In the genomic region with DNA sequence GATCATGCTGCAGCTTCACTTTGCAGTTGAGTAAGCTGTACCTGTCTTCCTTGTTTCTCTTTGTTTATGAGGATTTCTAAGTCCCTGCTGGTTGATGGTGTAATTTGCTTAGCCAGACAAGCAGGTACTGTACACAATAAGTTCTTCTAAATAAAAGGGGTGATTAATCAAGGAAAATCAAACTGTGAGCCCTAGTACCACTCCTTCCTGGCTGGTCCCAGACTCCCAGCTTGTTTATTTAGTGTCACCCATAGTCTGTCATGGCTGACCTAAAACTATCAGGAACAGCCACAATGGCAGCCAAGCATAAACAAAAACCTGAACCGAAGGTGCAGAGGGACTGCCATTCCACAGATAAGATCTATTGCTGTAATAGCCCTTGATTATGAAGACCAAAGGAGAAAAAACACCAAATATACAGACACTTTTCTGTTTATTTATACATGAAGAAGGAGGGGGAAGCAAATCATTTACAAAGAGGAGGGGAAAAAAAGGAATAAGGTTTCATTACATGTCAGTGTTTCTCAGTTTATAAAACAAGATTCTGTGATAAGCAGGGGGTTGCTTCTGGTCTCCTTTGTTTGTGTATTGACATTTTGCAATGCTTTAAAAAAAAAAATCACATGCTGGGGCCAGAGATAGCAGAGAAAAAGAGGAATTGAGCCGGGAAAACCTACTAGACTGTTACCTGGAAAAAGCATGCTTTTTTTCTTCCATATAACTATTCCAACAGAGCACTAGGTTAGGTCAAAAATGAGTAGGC, we compare ENCODE assay signal across 18 cellular contexts.
DNase-seq lines count a peak whose midpoint lies in the region; FAIRE-seq and TF ChIP-seq lines count a peak whose summit lies in the region.
"Had no signal": no experiment of that assay in that cellular context is flagged by ENCODE, and none has a peak within 500 bp of the region (broad histone marks: within the 10 kb centered on the region; RNA-seq: fewer than 3 reads in every experiment).

No MANE protein-coding gene starts in this region.

- TF ChIP-seq CTCF in parathyroid adenoma (IDR thresholded peaks at IDR 0.05) = no peak

- H3K4me3 Mint-ChIP-seq in activated naive CD4-positive, alpha-beta T cell treated with anti-CD3 and anti-CD28 coated beads for 36 hours = no peak overlapping the region
- H3K4me3 Mint-ChIP-seq: activated CD4-positive, alpha-beta T cell treated with anti-CD3 and anti-CD28 coated beads for 36 hours had no signal

- peaks cover 12% of the 10 kb centered on the region for H3K4me1 ChIP-seq in parathyroid adenoma

- DNase-seq in NCI-H1105 treated with DMSO at 0.1 percent for 48 hours (lab: John Stamatoyannopoulos, UW) = peak; percentile 49
- DNase-seq in NCI-H1105 (lab: John Stamatoyannopoulos, UW) = no peak
- peak; percentile 77 for DNase-seq in NCI-H526 treated with DMSO at 0.1 percent for 48 hours (lab: John Stamatoyannopoulos, UW)
- no peak for DNase-seq in activated effector memory CD4-positive, alpha-beta T cell treated with anti-CD3 and anti-CD28 coated beads, Interleukin-2, amount 50 U/mL, for 16 hours
- no peak for DNase-seq in activated naive CD4-positive, alpha-beta T cell treated with anti-CD3 and anti-CD28 coated beads for 36 hours
- no peak for DNase-seq in activated CD4-positive, CD25-positive, alpha-beta regulatory T cell (lab: John Stamatoyannopoulos, UW)
- DNase-seq: 8988T; activated CD4-positive, alpha-beta T cell treated with anti-CD3 and anti-CD28 coated beads for 36 hours; cerebellar nuclear complex; GDM1; NCI-H2171 treated with DMSO at 0.1 percent for 48 hours; right cardiac atrium; stimulated activated CD4-positive, alpha-beta T cell treated with anti-CD3 and anti-CD28 coated beads, Interleukin-2, amount 100 ng/mL, for 48 hours; trophoblast cell had no signal

- H3K4me1 Mint-ChIP-seq in activated naive CD4-positive, alpha-beta T cell treated with anti-CD3 and anti-CD28 coated beads for 36 hours (ENCODE audit: low read depth) = no peaks in the 10 kb centered on the region
- H3K4me1 Mint-ChIP-seq: activated CD4-positive, alpha-beta T cell treated with anti-CD3 and anti-CD28 coated beads for 36 hours had no signal

- no peaks in the 10 kb centered on the region for H3K9me3 ChIP-seq in parathyroid adenoma (ENCODE audit: control insufficient read depth, low read length)

- H3K9me3 Mint-ChIP-seq in activated naive CD4-positive, alpha-beta T cell treated with anti-CD3 and anti-CD28 coated beads for 36 hours = no peaks in the 10 kb centered on the region

- H3K27ac Mint-ChIP-seq in activated naive CD4-positive, alpha-beta T cell treated with anti-CD3 and anti-CD28 coated beads for 36 hours = no peak overlapping the region
- H3K27ac Mint-ChIP-seq: activated CD4-positive, alpha-beta T cell treated with anti-CD3 and anti-CD28 coated beads for 36 hours had no signal

- no peaks in the 10 kb centered on the region for H3K79me2 ChIP-seq in parathyroid adenoma

- no peaks in the 10 kb centered on the region for H3K36me3 ChIP-seq in parathyroid adenoma (ENCODE audit: control insufficient read depth, insufficient read depth, low read length)

- H3K27ac ChIP-seq in parathyroid adenoma = peak overlapping the region; percentile 80

- FAIRE-seq in islet of Langerhans (lab: Jason Lieb, UNC) = peak; percentile 90
- FAIRE-seq: endometrium, keratinocyte had no signal

- H3K27me3 ChIP-seq in parathyroid adenoma (ENCODE audit: control insufficient read depth, insufficient read depth, low read length) = no peaks in the 10 kb centered on the region

- CTCF ChIA-PET in activated naive CD4-positive, alpha-beta T cell treated with anti-CD3 and anti-CD28 coated beads for 36 hours (lab: Charles Lee) = no interaction called here

- no peaks in the 10 kb centered on the region for H3K36me3 Mint-ChIP-seq in activated naive CD4-positive, alpha-beta T cell treated with anti-CD3 and anti-CD28 coated beads for 36 hours (ENCODE audit: low read depth)

- no peak overlapping the region for H3K9ac ChIP-seq in parathyroid adenoma

- intact Hi-C loops in activated naive CD4-positive, alpha-beta T cell treated with anti-CD3 and anti-CD28 coated beads for 36 hours (cut with micrococcal nuclease) = no loop called here

- peak overlapping the region; percentile 9 for H2AFZ ChIP-seq in parathyroid adenoma

- H3K4me3 ChIP-seq in parathyroid adenoma (ENCODE audit: low read depth, low read length) = peak overlapping the region; percentile 41

- H3K27me3 Mint-ChIP-seq in activated naive CD4-positive, alpha-beta T cell treated with anti-CD3 and anti-CD28 coated beads for 36 hours (ENCODE audit: low read depth) = no peaks in the 10 kb centered on the region

- peak overlapping the region; percentile 70 for H3K4me2 ChIP-seq in parathyroid adenoma (ENCODE audit: low read length)

Comparison
In these comparisons a context has a peak if more than half of its experiments do, and no peak if none do; other contexts are left out.
1. DNase-seq: peak in NCI-H1105 treated with DMSO at 0.1 percent for 48 hours (single experiment) and NCI-H526 treated with DMSO at 0.1 percent for 48 hours (single experiment); none in NCI-H1105 (single experiment), activated effector memory CD4-positive, alpha-beta T cell treated with anti-CD3 and anti-CD28 coated beads, Interleukin-2, amount 50 U/mL, for 16 hours (single experiment), activated naive CD4-positive, alpha-beta T cell treated with anti-CD3 and anti-CD28 coated beads for 36 hours (single experiment) and activated CD4-positive, CD25-positive, alpha-beta regulatory T cell (0 of 4).